Comparison of ENCODE assay signal across 22 cellular contexts in genomic region chr1:117846674-117847425, GRCh38.
"Had no signal": no experiment of that assay in that cellular context is flagged by ENCODE, and none has a peak within 500 bp of the region (broad histone marks: within the 10 kb centered on the region; RNA-seq: fewer than 3 reads in every experiment).

No MANE protein-coding gene starts in this region.

- DNase-seq: activated CD4-positive, alpha-beta T cell treated with anti-CD3 and anti-CD28 coated beads for 1 hour; activated gamma-delta T cell treated with Interleukin-2 at 50 U/mL for 16 hours; activated T-cell treated with anti-CD3 and anti-CD28 coated beads, Interleukin-2, amount 50 U/mL, for 1 hour; aorta; brain microvascular endothelial cell; caudate nucleus; dermis blood vessel endothelial cell; effector memory CD4-positive, alpha-beta T cell; head of caudate nucleus; islet precursor cell; left lung; midbrain; sigmoid colon; stimulated activated CD4-positive, alpha-beta T cell treated with anti-CD3 and anti-CD28 coated beads, Interleukin-15, amount 100 ng/mL, for 24 hours; T-helper 9 cell; upper lobe of left lung had no signal

- H3K27me3 ChIP-seq: brain microvascular endothelial cell, left lung, sigmoid colon, upper lobe of left lung had no signal

- H3K4me3 ChIP-seq: left lung, sigmoid colon, smooth muscle cell, upper lobe of left lung had no signal

- H3K27me3 Mint-ChIP-seq: activated naive CD4-positive, alpha-beta T cell treated with anti-CD3 and anti-CD28 coated beads, Interleukin-2, amount 50 U/mL, for 24 hours; stimulated activated memory B cell treated with anti-CD40 and anti-IgM and Interleukin-4, amounts not matched to agents 10 μg/mL and 1 μg/mL and 100 μg/mL, for 72 hours had no signal

- FAIRE-seq: frontal cortex had no signal

- ATAC-seq: esophagus mucosa; left lung; stimulated activated memory B cell treated with anti-CD40 and anti-IgM and Interleukin-4, amounts not matched to agents 10 μg/mL and 1 μg/mL and 100 μg/mL, for 72 hours had no signal

- H3K4me1 Mint-ChIP-seq: activated naive CD4-positive, alpha-beta T cell treated with anti-CD3 and anti-CD28 coated beads, Interleukin-2, amount 50 U/mL, for 24 hours; nephron; stimulated activated memory B cell treated with anti-CD40 and anti-IgM and Interleukin-4, amounts not matched to agents 10 μg/mL and 1 μg/mL and 100 μg/mL, for 72 hours had no signal

- H3K36me3 ChIP-seq: brain microvascular endothelial cell, left lung, upper lobe of left lung had no signal

- H3K4me3 Mint-ChIP-seq: activated naive CD4-positive, alpha-beta T cell treated with anti-CD3 and anti-CD28 coated beads, Interleukin-2, amount 50 U/mL, for 24 hours; nephron; stimulated activated memory B cell treated with anti-CD40 and anti-IgM and Interleukin-4, amounts not matched to agents 10 μg/mL and 1 μg/mL and 100 μg/mL, for 72 hours had no signal

- H3K27ac Mint-ChIP-seq: activated naive CD4-positive, alpha-beta T cell treated with anti-CD3 and anti-CD28 coated beads, Interleukin-2, amount 50 U/mL, for 24 hours; stimulated activated memory B cell treated with anti-CD40 and anti-IgM and Interleukin-4, amounts not matched to agents 10 μg/mL and 1 μg/mL and 100 μg/mL, for 72 hours had no signal

- H3K27ac ChIP-seq: brain microvascular endothelial cell, left lung, sigmoid colon, upper lobe of left lung had no signal

- H3K4me2 ChIP-seq: smooth muscle cell had no signal

- H3K4me1 ChIP-seq: left lung, sigmoid colon, upper lobe of left lung had no signal
